Comparison of ENCODE assay signal across 20 cellular contexts in the genomic region with DNA sequence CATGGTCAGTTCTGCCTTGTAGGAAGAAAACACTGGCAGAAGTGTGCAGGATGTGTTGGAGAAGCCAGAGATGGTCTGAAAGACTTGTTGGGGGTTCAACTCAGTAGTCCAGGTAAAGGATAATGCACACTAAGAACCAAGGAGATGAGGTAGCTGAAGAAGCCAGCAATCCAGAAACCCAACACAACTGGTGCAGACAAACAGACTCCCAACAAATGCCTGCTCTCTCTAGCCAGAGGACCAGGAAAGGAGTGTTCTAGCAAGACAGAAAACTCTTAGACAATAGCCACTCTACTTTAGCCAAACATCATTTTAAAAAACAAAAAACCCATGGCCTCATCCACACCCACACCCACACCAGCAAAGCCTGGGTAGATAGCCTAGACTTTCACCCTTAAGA. TPM values are rescaled to one million over a fixed set of nuclear protein-coding genes. Genes with fewer than 3 reads are reported as not detected.
"Had no signal": no experiment of that assay in that cellular context is flagged by ENCODE, and none has a peak within 500 bp of the region (broad histone marks: within the 10 kb centered on the region; RNA-seq: fewer than 3 reads in every experiment).

No MANE protein-coding gene starts in this region.

- H3K9me3 ChIP-seq: Peyer's patch, SJCRH30 had no signal

- H3K4me3 ChIP-seq: Peyer's patch, SJCRH30 had no signal

- H3K36me3 ChIP-seq: Peyer's patch, SJCRH30 had no signal

- DNase-seq: KBM-7, MV-4-11, NCI-H1048, NCI-H1105 treated with DMSO at 0.1 percent for 48 hours, NCI-H1417 treated with DMSO at 0.1 percent for 48 hours, NCI-H187, NCI-H2029, NCI-H2081 treated with DMSO at 0.1 percent for 48 hours, NCI-H2171, NCI-H226, NCI-H446, NCI-H510A, NCI-H524 treated with DMSO at 0.1 percent for 48 hours, NCI-H774, Peyer's patch, SHP77 treated with DMSO at 0.1 percent for 48 hours, SJCRH30 had no signal

- H3K4me1 ChIP-seq: Peyer's patch, SJCRH30 had no signal

- ATAC-seq: Right ventricle myocardium inferior, SK-N-SH treated with all-trans-retinoic acid at 6 μM for 48 hours had no signal

- H3K27me3 ChIP-seq: Peyer's patch had no signal

- H3K27ac ChIP-seq: HL-60, Peyer's patch, SJCRH30 had no signal

RNA-seq across cellular contexts. Expression of a gene that starts 33.9 kb away (rescaled TPM):
- total RNA-seq: SJCRH30 had no signal
